ENCODE assay signal across 1 cellular context in genomic region chr5:115816226-115817042, GRCh38.
TF ChIP-seq lines count a peak whose summit lies in the region.

Gene CDO1, minus strand, starts transcription at chr5:115816659. Its CDS starts 262 bp downstream, at chr5:115816397.

TF ChIP-seq in HepG2, 621 proteins besides CTCF, POLR2A, EP300 and RAD21 (continued from another document and continues in another):
- no peak for TF ChIP-seq ZNF639 (CRISPR knock-in tag; conservative IDR thresholded peaks at IDR 0.05)
- no peak for TF ChIP-seq CC2D1A (CRISPR knock-in tag; IDR thresholded peaks at IDR 0.05)
- no peak for TF ChIP-seq ZBTB1 (CRISPR knock-in tag; IDR thresholded peaks at IDR 0.05; ENCODE audit: borderline replicate concordance)
- peak; percentile 37 for TF ChIP-seq PHF8 (CRISPR knock-in tag; IDR thresholded peaks at IDR 0.05)
- TF ChIP-seq ZNF891 (CRISPR knock-in tag; IDR thresholded peaks at IDR 0.05) = no peak; the same call in none of the 2 replicates
- no peak for TF ChIP-seq SNAPC5 (CRISPR knock-in tag; IDR thresholded peaks at IDR 0.05; ENCODE audit: borderline replicate concordance)
- TF ChIP-seq ATF7-NPFF (CRISPR knock-in tag; IDR thresholded peaks at IDR 0.05; ENCODE audit: low read depth) = 0 out of 2 replicates have a peak, but pooled peaks have one; percentile 29
- peak; percentile 65 for TF ChIP-seq ZMYM4 (CRISPR knock-in tag; IDR thresholded peaks at IDR 0.05)
- no peak for TF ChIP-seq FOXA3 (CRISPR knock-in tag; IDR thresholded peaks at IDR 0.05)
- TF ChIP-seq SALL1 (CRISPR knock-in tag; IDR thresholded peaks at IDR 0.05) = peak; percentile 40
- no peak for TF ChIP-seq SETDB1 (CRISPR knock-in tag; IDR thresholded peaks at IDR 0.05; ENCODE audit: borderline replicate concordance)
- TF ChIP-seq, protein P1, sequence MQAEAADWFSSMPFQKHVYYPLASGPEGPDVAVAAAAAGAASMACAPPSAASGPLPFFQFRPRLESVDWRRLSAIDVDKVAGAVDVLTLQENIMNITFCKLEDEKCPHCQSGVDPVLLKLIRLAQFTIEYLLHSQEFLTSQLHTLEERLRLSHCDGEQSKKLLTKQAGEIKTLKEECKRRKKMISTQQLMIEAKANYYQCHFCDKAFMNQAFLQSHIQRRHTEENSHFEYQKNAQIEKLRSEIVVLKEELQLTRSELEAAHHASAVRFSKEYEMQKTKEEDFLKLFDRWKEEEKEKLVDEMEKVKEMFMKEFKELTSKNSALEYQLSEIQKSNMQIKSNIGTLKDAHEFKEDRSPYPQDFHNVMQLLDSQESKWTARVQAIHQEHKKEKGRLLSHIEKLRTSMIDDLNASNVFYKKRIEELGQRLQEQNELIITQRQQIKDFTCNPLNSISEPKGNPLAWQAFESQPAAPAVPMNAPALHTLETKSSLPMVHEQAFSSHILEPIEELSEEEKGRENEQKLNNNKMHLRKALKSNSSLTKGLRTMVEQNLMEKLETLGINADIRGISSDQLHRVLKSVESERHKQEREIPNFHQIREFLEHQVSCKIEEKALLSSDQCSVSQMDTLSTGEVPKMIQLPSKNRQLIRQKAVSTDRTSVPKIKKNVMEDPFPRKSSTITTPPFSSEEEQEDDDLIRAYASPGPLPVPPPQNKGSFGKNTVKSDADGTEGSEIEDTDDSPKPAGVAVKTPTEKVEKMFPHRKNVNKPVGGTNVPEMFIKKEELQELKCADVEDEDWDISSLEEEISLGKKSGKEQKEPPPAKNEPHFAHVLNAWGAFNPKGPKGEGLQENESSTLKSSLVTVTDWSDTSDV (CRISPR knock-in tag; IDR thresholded peaks at IDR 0.05) = peak; percentile 49; the same call in 1 of the 2 replicates
- no peak for TF ChIP-seq NONO (IDR thresholded peaks at IDR 0.05)
- TF ChIP-seq NONO (CRISPR knock-in tag; conservative IDR thresholded peaks at IDR 0.05) = no peak
- no peak for TF ChIP-seq ZNF570 (CRISPR knock-in tag; IDR thresholded peaks at IDR 0.05; ENCODE audit: borderline replicate concordance)
- TF ChIP-seq ZSCAN25 (CRISPR knock-in tag; IDR thresholded peaks at IDR 0.05) = no peak
- no peak for TF ChIP-seq ZNF143 (CRISPR knock-in tag; IDR thresholded peaks at IDR 0.05)
- no peak for TF ChIP-seq ZFP41 (CRISPR knock-in tag; IDR thresholded peaks at IDR 0.05; ENCODE audit: borderline replicate concordance)
- TF ChIP-seq ZNF326 (CRISPR knock-in tag; IDR thresholded peaks at IDR 0.05; ENCODE audit: borderline replicate concordance) = no peak
- TF ChIP-seq ZNF496 (CRISPR knock-in tag; IDR thresholded peaks at IDR 0.05; ENCODE audit: insufficient replicate concordance) = no peak
- TF ChIP-seq, protein P2, sequence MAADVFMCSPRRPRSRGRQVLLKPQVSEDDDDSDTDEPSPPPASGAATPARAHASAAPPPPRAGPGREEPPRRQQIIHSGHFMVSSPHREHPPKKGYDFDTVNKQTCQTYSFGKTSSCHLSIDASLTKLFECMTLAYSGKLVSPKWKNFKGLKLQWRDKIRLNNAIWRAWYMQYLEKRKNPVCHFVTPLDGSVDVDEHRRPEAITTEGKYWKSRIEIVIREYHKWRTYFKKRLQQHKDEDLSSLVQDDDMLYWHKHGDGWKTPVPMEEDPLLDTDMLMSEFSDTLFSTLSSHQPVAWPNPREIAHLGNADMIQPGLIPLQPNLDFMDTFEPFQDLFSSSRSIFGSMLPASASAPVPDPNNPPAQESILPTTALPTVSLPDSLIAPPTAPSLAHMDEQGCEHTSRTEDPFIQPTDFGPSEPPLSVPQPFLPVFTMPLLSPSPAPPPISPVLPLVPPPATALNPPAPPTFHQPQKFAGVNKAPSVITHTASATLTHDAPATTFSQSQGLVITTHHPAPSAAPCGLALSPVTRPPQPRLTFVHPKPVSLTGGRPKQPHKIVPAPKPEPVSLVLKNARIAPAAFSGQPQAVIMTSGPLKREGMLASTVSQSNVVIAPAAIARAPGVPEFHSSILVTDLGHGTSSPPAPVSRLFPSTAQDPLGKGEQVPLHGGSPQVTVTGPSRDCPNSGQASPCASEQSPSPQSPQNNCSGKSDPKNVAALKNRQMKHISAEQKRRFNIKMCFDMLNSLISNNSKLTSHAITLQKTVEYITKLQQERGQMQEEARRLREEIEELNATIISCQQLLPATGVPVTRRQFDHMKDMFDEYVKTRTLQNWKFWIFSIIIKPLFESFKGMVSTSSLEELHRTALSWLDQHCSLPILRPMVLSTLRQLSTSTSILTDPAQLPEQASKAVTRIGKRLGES (CRISPR knock-in tag; IDR thresholded peaks at IDR 0.05; ENCODE audit: borderline replicate concordance) = no peak
- no peak for TF ChIP-seq ZNF788 (CRISPR knock-in tag; IDR thresholded peaks at IDR 0.05; ENCODE audit: borderline replicate concordance)
- no peak for TF ChIP-seq TERF1 (CRISPR knock-in tag; IDR thresholded peaks at IDR 0.05)
- TF ChIP-seq, protein P3, sequence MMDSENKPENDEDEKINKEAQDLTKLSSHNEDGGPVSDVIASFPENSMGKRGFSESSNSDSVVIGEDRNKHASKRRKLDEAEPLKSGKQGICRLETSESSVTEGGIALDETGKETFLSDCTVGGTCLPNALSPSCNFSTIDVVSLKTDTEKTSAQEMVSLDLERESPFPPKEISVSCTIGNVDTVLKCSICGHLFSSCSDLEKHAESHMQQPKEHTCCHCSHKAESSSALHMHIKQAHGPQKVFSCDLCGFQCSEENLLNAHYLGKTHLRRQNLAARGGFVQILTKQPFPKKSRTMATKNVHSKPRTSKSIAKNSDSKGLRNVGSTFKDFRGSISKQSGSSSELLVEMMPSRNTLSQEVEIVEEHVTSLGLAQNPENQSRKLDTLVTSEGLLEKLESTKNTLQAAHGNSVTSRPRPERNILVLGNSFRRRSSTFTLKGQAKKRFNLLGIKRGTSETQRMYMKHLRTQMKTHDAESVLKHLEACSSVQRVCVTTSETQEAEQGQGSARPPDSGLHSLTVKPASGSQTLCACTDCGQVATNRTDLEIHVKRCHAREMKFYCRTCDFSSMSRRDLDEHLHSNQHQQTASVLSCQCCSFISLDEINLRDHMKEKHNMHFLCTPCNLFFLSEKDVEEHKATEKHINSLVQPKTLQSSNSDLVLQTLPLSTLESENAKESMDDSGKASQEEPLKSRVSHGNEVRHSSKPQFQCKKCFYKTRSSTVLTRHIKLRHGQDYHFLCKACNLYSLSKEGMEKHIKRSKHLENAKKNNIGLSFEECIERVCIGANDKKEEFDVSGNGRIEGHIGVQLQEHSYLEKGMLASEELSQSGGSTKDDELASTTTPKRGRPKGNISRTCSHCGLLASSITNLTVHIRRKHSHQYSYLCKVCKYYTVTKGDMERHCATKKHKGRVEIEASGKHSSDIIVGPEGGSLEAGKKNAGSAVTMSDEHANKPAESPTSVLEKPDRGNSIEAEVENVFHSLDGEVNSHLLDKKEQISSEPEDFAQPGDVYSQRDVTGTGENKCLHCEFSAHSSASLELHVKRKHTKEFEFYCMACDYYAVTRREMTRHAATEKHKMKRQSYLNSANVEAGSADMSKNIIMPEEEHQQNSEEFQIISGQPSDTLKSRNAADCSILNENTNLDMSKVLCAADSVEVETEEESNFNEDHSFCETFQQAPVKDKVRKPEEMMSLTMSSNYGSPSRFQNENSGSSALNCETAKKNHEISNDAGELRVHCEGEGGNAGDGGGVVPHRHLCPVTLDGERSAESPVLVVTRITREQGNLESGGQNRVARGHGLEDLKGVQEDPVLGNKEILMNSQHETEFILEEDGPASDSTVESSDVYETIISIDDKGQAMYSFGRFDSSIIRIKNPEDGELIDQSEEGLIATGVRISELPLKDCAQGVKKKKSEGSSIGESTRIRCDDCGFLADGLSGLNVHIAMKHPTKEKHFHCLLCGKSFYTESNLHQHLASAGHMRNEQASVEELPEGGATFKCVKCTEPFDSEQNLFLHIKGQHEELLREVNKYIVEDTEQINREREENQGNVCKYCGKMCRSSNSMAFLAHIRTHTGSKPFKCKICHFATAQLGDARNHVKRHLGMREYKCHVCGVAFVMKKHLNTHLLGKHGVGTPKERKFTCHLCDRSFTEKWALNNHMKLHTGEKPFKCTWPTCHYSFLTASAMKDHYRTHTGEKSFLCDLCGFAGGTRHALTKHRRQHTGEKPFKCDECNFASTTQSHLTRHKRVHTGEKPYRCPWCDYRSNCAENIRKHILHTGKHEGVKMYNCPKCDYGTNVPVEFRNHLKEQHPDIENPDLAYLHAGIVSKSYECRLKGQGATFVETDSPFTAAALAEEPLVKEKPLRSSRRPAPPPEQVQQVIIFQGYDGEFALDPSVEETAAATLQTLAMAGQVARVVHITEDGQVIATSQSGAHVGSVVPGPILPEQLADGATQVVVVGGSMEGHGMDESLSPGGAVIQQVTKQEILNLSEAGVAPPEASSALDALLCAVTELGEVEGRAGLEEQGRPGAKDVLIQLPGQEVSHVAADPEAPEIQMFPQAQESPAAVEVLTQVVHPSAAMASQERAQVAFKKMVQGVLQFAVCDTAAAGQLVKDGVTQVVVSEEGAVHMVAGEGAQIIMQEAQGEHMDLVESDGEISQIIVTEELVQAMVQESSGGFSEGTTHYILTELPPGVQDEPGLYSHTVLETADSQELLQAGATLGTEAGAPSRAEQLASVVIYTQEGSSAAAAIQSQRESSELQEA (CRISPR knock-in tag; IDR thresholded peaks at IDR 0.05; ENCODE audit: not compliant biosample characterization) = no peak
- TF ChIP-seq HOXA7 (CRISPR knock-in tag; IDR thresholded peaks at IDR 0.05) = no peak
- no peak for TF ChIP-seq ZNF180 (CRISPR knock-in tag; IDR thresholded peaks at IDR 0.05; ENCODE audit: borderline replicate concordance, low read depth)
- TF ChIP-seq JUN (CRISPR knock-in tag; IDR thresholded peaks at IDR 0.05) = no peak
- no peak for TF ChIP-seq ZNF549 (CRISPR knock-in tag; IDR thresholded peaks at IDR 0.05)
- TF ChIP-seq MTA3 (CRISPR knock-in tag; IDR thresholded peaks at IDR 0.05) = no peak
- no peak for TF ChIP-seq ELF3 (CRISPR knock-in tag; IDR thresholded peaks at IDR 0.05)
- no peak for TF ChIP-seq ZNF557 (CRISPR knock-in tag; IDR thresholded peaks at IDR 0.05)
- no peak for TF ChIP-seq BRCA1 (CRISPR knock-in tag; IDR thresholded peaks at IDR 0.05)
- TF ChIP-seq REXO4 (CRISPR knock-in tag; IDR thresholded peaks at IDR 0.05; ENCODE audit: borderline replicate concordance) = no peak
- TF ChIP-seq KMT2A (CRISPR knock-in tag; IDR thresholded peaks at IDR 0.05) = peak; percentile 12; the same call in 1 of the 2 replicates
- no peak for TF ChIP-seq SMARCC2 (IDR thresholded peaks at IDR 0.05)
- TF ChIP-seq JUND (CRISPR knock-in tag; IDR thresholded peaks at IDR 0.05) = no peak
- no peak for TF ChIP-seq HDAC2 (CRISPR knock-in tag; IDR thresholded peaks at IDR 0.05)
- peak; percentile 54; the same call in 1 of the 2 replicates for TF ChIP-seq ZNF280B (CRISPR knock-in tag; IDR thresholded peaks at IDR 0.05; ENCODE audit: borderline replicate concordance)
- no peak for TF ChIP-seq IKZF4 (CRISPR knock-in tag; IDR thresholded peaks at IDR 0.05; ENCODE audit: borderline replicate concordance, low read depth, not compliant biosample characterization)
- TF ChIP-seq, protein P4, sequence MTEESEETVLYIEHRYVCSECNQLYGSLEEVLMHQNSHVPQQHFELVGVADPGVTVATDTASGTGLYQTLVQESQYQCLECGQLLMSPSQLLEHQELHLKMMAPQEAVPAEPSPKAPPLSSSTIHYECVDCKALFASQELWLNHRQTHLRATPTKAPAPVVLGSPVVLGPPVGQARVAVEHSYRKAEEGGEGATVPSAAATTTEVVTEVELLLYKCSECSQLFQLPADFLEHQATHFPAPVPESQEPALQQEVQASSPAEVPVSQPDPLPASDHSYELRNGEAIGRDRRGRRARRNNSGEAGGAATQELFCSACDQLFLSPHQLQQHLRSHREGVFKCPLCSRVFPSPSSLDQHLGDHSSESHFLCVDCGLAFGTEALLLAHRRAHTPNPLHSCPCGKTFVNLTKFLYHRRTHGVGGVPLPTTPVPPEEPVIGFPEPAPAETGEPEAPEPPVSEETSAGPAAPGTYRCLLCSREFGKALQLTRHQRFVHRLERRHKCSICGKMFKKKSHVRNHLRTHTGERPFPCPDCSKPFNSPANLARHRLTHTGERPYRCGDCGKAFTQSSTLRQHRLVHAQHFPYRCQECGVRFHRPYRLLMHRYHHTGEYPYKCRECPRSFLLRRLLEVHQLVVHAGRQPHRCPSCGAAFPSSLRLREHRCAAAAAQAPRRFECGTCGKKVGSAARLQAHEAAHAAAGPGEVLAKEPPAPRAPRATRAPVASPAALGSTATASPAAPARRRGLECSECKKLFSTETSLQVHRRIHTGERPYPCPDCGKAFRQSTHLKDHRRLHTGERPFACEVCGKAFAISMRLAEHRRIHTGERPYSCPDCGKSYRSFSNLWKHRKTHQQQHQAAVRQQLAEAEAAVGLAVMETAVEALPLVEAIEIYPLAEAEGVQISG (CRISPR knock-in tag; IDR thresholded peaks at IDR 0.05) = no peak
- no peak for TF ChIP-seq PTBP1 (IDR thresholded peaks at IDR 0.05; ENCODE audit: low read depth, low read length, poor library complexity, severe bottlenecking)
